ENCODE assay signal across 2 cellular contexts in the genomic region with DNA sequence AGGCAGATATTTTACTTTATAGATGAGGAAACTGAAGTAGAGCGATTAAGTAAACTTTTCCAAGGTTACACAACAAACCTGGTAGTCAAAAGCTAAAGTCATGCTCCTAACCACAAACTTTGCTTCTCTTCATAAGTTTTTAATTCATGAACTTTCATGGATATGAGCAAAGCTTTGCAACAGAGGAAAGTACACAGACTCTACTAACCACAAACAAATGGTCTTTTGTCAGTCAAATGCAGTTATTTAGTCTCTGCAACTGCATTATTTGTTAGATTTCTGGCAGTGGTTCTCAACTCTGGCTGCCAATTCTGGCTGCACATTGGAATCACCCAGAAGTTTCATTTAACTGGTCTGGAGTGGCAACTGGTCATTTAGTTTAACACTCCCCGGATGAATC.
TF ChIP-seq lines count a peak whose summit lies in the region.

No MANE protein-coding gene starts in this region.

TF ChIP-seq in GM12878, 131 proteins besides CTCF, POLR2A, EP300 and RAD21 (continued from another document):
- no peak for TF ChIP-seq MYB (IDR thresholded peaks at IDR 0.05; ENCODE audit: borderline replicate concordance, low read depth, low read length)
- TF ChIP-seq CBX5 (IDR thresholded peaks at IDR 0.05; ENCODE audit: low read depth): no peak
- peak; percentile 5; the same call in 1 of the 2 replicates for TF ChIP-seq RUNX3 (IDR thresholded peaks at IDR 0.05; ENCODE audit: low read length)

TF ChIP-seq in HepG2, 621 proteins besides CTCF, POLR2A, EP300 and RAD21 (continued from another document):
- TF ChIP-seq TBL1XR1 (IDR thresholded peaks at IDR 0.05; ENCODE audit: borderline replicate concordance, low read length, partially characterized antibody) (no peak), FLYWCH1 (CRISPR knock-in tag; IDR thresholded peaks at IDR 0.05) (no peak), CEBPG (CRISPR knock-in tag; IDR thresholded peaks at IDR 0.05) (0 out of 2 replicates have a peak, but pooled peaks have one; percentile 30), NFATC3 (CRISPR knock-in tag; IDR thresholded peaks at IDR 0.05) (no peak), SOX13 (IDR thresholded peaks at IDR 0.05) (no peak), SOX13 (CRISPR knock-in tag; conservative IDR thresholded peaks at IDR 0.05 in 1 of 2, IDR thresholded peaks at IDR 0.05 in 1 of 2) (peak in 1 of 2 experiments; percentile 51; a peak in 1 of 4 replicates), DRAP1 (CRISPR knock-in tag; IDR thresholded peaks at IDR 0.05) (no peak), NPAS2 (CRISPR knock-in tag; IDR thresholded peaks at IDR 0.05; ENCODE audit: borderline replicate concordance) (no peak), CEBPB (IDR thresholded peaks at IDR 0.05; ENCODE audit: borderline replicate concordance, low read depth, low read length) (peak; percentile 34; the same call in 1 of the 2 replicates), SOX5 (CRISPR knock-in tag; IDR thresholded peaks at IDR 0.05; ENCODE audit: borderline replicate concordance) (peak; percentile 20; the same call in 1 of the 2 replicates), ZNF605 (CRISPR knock-in tag; IDR thresholded peaks at IDR 0.05) (no peak), DPF2 (CRISPR knock-in tag; IDR thresholded peaks at IDR 0.05; ENCODE audit: borderline replicate concordance, low read depth) (no peak), TCF7 (IDR thresholded peaks at IDR 0.05; ENCODE audit: low read depth) (no peak)
- TF ChIP-seq, protein P1, sequence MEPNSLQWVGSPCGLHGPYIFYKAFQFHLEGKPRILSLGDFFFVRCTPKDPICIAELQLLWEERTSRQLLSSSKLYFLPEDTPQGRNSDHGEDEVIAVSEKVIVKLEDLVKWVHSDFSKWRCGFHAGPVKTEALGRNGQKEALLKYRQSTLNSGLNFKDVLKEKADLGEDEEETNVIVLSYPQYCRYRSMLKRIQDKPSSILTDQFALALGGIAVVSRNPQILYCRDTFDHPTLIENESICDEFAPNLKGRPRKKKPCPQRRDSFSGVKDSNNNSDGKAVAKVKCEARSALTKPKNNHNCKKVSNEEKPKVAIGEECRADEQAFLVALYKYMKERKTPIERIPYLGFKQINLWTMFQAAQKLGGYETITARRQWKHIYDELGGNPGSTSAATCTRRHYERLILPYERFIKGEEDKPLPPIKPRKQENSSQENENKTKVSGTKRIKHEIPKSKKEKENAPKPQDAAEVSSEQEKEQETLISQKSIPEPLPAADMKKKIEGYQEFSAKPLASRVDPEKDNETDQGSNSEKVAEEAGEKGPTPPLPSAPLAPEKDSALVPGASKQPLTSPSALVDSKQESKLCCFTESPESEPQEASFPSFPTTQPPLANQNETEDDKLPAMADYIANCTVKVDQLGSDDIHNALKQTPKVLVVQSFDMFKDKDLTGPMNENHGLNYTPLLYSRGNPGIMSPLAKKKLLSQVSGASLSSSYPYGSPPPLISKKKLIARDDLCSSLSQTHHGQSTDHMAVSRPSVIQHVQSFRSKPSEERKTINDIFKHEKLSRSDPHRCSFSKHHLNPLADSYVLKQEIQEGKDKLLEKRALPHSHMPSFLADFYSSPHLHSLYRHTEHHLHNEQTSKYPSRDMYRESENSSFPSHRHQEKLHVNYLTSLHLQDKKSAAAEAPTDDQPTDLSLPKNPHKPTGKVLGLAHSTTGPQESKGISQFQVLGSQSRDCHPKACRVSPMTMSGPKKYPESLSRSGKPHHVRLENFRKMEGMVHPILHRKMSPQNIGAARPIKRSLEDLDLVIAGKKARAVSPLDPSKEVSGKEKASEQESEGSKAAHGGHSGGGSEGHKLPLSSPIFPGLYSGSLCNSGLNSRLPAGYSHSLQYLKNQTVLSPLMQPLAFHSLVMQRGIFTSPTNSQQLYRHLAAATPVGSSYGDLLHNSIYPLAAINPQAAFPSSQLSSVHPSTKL (CRISPR knock-in tag; IDR thresholded peaks at IDR 0.05): 0 out of 2 replicates have a peak, but pooled peaks have one; percentile 12
